ENCODE assay signal across 1 cellular context in genomic region chr10:97796651-97797050, GRCh38.
TF ChIP-seq lines count a peak whose summit lies in the region.

No MANE protein-coding gene starts in this region.

TF ChIP-seq in K562, 482 proteins besides CTCF, POLR2A, EP300 and RAD21 (continued from another document):
- TF ChIP-seq POLR3A (IDR thresholded peaks at IDR 0.05; ENCODE audit: borderline replicate concordance, extremely low read depth, insufficient read depth, insufficient read length): no peak
- TF ChIP-seq ZC3H8 (IDR thresholded peaks at IDR 0.05): no peak
- no peak for TF ChIP-seq PTRF (tag; IDR thresholded peaks at IDR 0.05)
- no peak for TF ChIP-seq ZFP91 (CRISPR knock-in tag; IDR thresholded peaks at IDR 0.05)
- peak; percentile 33; the same call in 1 of the 2 replicates for TF ChIP-seq USF1 (CRISPR knock-in tag; IDR thresholded peaks at IDR 0.05)
- peak; percentile 57 for TF ChIP-seq USF2 (CRISPR knock-in tag; IDR thresholded peaks at IDR 0.05)
- no peak for TF ChIP-seq SMAD2 (IDR thresholded peaks at IDR 0.05; ENCODE audit: low read depth, low read length)
- TF ChIP-seq PTBP1 (IDR thresholded peaks at IDR 0.05; ENCODE audit: low read depth, low read length): no peak
- no peak for TF ChIP-seq SRSF9 (IDR thresholded peaks at IDR 0.05; ENCODE audit: borderline replicate concordance, low read depth, low read length)
- TF ChIP-seq ARID2 (IDR thresholded peaks at IDR 0.05): no peak
- TF ChIP-seq CTBP1 (IDR thresholded peaks at IDR 0.05; ENCODE audit: borderline replicate concordance): no peak
- no peak for TF ChIP-seq SRF (CRISPR knock-in tag; IDR thresholded peaks at IDR 0.05)
- TF ChIP-seq NCOA1 (IDR thresholded peaks at IDR 0.05; ENCODE audit: low read depth): no peak
- TF ChIP-seq RFX1 (IDR thresholded peaks at IDR 0.05): peak; percentile 50
- no peak for TF ChIP-seq ESRRB (CRISPR knock-in tag; IDR thresholded peaks at IDR 0.05; ENCODE audit: borderline replicate concordance)
- no peak for TF ChIP-seq TEAD1 (CRISPR knock-in tag; IDR thresholded peaks at IDR 0.05)
- TF ChIP-seq ELF4 (CRISPR knock-in tag; IDR thresholded peaks at IDR 0.05): no peak
- TF ChIP-seq E2F8 (IDR thresholded peaks at IDR 0.05; ENCODE audit: low read depth, partially characterized antibody): no peak
- TF ChIP-seq ZNF584 (CRISPR knock-in tag; IDR thresholded peaks at IDR 0.05; ENCODE audit: low read depth): 0 out of 2 replicates have a peak, but pooled peaks have one; percentile 47
- no peak for TF ChIP-seq MTA2 (IDR thresholded peaks at IDR 0.05; ENCODE audit: low read depth)
- no peak for TF ChIP-seq ZBTB26 (CRISPR knock-in tag; IDR thresholded peaks at IDR 0.05)
- TF ChIP-seq RBM15 (IDR thresholded peaks at IDR 0.05; ENCODE audit: insufficient read depth, low read length): no peak
- no peak for TF ChIP-seq KAT2B (IDR thresholded peaks at IDR 0.05; ENCODE audit: low read depth, low read length)
- no peak for TF ChIP-seq ZNF518B (CRISPR knock-in tag; IDR thresholded peaks at IDR 0.05)
- peak; percentile 7 for TF ChIP-seq MEIS2 (IDR thresholded peaks at IDR 0.05; ENCODE audit: partially characterized antibody)
- TF ChIP-seq EP400 (IDR thresholded peaks at IDR 0.05): no peak
- no peak for TF ChIP-seq CBFB (CRISPR knock-in tag; IDR thresholded peaks at IDR 0.05)
- TF ChIP-seq HNRNPK (IDR thresholded peaks at IDR 0.05; ENCODE audit: low read depth, low read length, poor library complexity, severe bottlenecking): no peak
- peak; percentile 55; the same call in 1 of the 2 replicates for TF ChIP-seq RAD51 (IDR thresholded peaks at IDR 0.05; ENCODE audit: borderline replicate concordance, low read depth)
- no peak for TF ChIP-seq MCM3 (IDR thresholded peaks at IDR 0.05)
